Comparison of ENCODE assay signal across 14 cellular contexts in the genomic region with DNA sequence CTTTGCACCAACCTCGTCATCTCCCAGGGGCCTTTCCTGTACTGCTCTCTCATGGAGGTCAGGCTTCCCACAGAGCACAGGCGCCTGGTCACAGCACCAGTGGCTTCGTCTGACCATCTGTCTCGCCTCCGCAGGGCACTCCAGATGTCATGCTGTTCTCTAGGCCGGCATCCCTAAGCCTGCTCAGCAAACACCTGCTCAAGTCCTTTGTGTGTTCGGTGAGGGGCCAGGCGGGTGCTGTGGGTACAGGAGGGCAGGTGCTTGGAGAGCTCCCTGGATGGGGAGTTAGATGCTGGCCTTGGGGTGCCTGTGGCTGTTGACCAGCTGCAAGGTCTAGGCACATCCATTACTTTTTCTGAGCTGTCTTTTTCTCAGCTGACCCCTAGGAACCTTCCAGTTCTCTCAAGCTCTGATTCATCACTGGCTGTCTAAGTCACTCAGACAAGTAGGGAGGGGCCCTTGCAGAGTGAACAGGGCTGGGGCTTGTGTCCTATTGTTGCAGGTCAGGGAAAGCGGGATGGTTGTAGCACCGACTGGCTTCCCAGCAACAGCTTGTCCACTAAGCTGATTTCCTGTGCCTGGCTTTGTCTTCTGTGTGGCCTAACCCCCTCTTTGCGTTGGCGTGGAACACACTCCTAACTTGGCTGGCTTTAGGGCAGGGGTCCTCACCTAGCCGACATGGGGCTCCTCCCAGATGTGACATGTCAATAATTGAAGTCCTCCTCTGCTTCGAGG. TPM values are rescaled to one million over a fixed set of nuclear protein-coding genes. Genes with fewer than 3 reads are reported as not detected.
DNase-seq lines count a peak whose midpoint lies in the region; ATAC-seq and TF ChIP-seq lines count a peak whose summit lies in the region.
"Had no signal": no experiment of that assay in that cellular context is flagged by ENCODE, and none has a peak within 500 bp of the region (broad histone marks: within the 10 kb centered on the region; RNA-seq: fewer than 3 reads in every experiment).

No MANE protein-coding gene starts in this region.

- ATAC-seq in GM18498 (IDR thresholded peaks at IDR 0.05; ENCODE audit: unreplicated experiment) (no peak), upper lobe of left lung (ENCODE audit: low FRiP score in 2 of 2) (no peak)

- no peak for TF ChIP-seq EP300 in upper lobe of left lung (IDR thresholded peaks at IDR 0.05)

- no peaks in the 10 kb centered on the region for H3K9me3 ChIP-seq in upper lobe of left lung
- H3K9me3 ChIP-seq: psoas muscle had no signal

- TF ChIP-seq CTCF in upper lobe of left lung (IDR thresholded peaks at IDR 0.05): no peak

- H3K4me3 ChIP-seq in upper lobe of left lung: no peak overlapping the region
- H3K4me3 ChIP-seq: BLaER1 treated with 17β-estradiol and CSF1 and Interleukin-3, amounts not matched to agents 10 nM and 100 nM; psoas muscle had no signal

- no peak for TF ChIP-seq POLR2A in upper lobe of left lung (IDR thresholded peaks at IDR 0.05)

- DNase-seq in DMS153 treated with DMSO at 0.1 percent for 48 hours (lab: John Stamatoyannopoulos, UW; ENCODE audit: unreplicated experiment) (peak; percentile 25), NCI-H187 (lab: John Stamatoyannopoulos, UW) (peak; percentile 14 to 24), amniotic epithelial cell (ENCODE audit: low read depth) (peak; percentile 8), myocyte (ENCODE audit: low read depth) (peak; percentile 99), NOMO-1 (lab: John Stamatoyannopoulos, UW; ENCODE audit: unreplicated experiment in 2 of 2) (no peak), upper lobe of left lung (no peak)
- no peak for DNase-seq in activated CD4-positive, alpha-beta T cell treated with anti-CD3 and anti-CD28 coated beads for 4 hours
- DNase-seq: NCI-H2029 treated with DMSO at 0.1 percent for 48 hours; psoas muscle; stimulated activated CD4-positive, alpha-beta T cell treated with anti-CD3 and anti-CD28 coated beads, Interleukin-4, amount 100 ng/mL, for 24 hours; stimulated activated naive CD4-positive, alpha-beta T cell treated with Interleukin-2 at 50 U/mL for 16 hours had no signal

- H3K27ac ChIP-seq in upper lobe of left lung: no peak overlapping the region
- H3K27ac ChIP-seq: BLaER1 treated with 17β-estradiol and CSF1 and Interleukin-3, amounts not matched to agents 10 nM and 100 nM; psoas muscle had no signal

- H3K4me1 ChIP-seq in upper lobe of left lung: no peaks in the 10 kb centered on the region
- H3K4me1 ChIP-seq: BLaER1 treated with 17β-estradiol and CSF1 and Interleukin-3, amounts not matched to agents 10 nM and 100 nM; psoas muscle had no signal

- H3K36me3 ChIP-seq in upper lobe of left lung: no peaks in the 10 kb centered on the region

- 89 to 90% methylated on average over 13 to 14 of the region's 14 CpGs for WGBS in upper lobe of left lung, 2 donors

- no peaks in the 10 kb centered on the region for H3K27me3 ChIP-seq in upper lobe of left lung
- H3K27me3 ChIP-seq: BLaER1 treated with 17β-estradiol and CSF1 and Interleukin-3, amounts not matched to agents 10 nM and 100 nM had no signal

RNA-seq across cellular contexts. Expression of a gene that starts 9.2 kb away (rescaled TPM):
- total RNA-seq in myocyte (7.0 and 11.0 TPM in 2 replicates), upper lobe of left lung (100 to 1,000 TPM in 5 of 6 donors, 10 to 100 TPM in 1; 70.2 to 726 (median 229) TPM)
- polyA plus RNA-seq in myocyte (2012): 0.57 TPM
- total RNA-seq: activated naive CD4-positive, alpha-beta T cell treated with anti-CD3 and anti-CD28 coated beads, Interleukin-2, amount 50 U/mL, for 72 hours had no signal

RNA-seq across cellular contexts. Expression of a gene that starts 35.3 kb away (rescaled TPM):
- total RNA-seq in myocyte: 1.1 and 4.5 TPM in 2 replicates
- polyA plus RNA-seq in myocyte (2012): 0.78 TPM
- total RNA-seq in upper lobe of left lung: 1 to 10 TPM in 4 of 6 donors, under 1 TPM in 1, not detected in 1; 0.44 to 3.2 (median 1.8) TPM

RNA-seq across cellular contexts. Expression of a gene that starts 36.0 kb away (rescaled TPM):
- 51.0 and 62.8 TPM in 2 replicates for total RNA-seq in myocyte
- 90.5 TPM for polyA plus RNA-seq in myocyte (2012)
- total RNA-seq in upper lobe of left lung: 10 to 100 TPM; 21.0 to 52.1 (median 29.1) TPM

Comparison
In these comparisons a context has a peak if more than half of its experiments do, and no peak if none do; other contexts are left out.
1. DNase-seq: peak in DMS153 treated with DMSO at 0.1 percent for 48 hours (single experiment), NCI-H187 (2 of 2), amniotic epithelial cell (single experiment) and myocyte (single experiment); none in NOMO-1 (0 of 2), activated CD4-positive, alpha-beta T cell treated with anti-CD3 and anti-CD28 coated beads for 4 hours (0 of 2) and upper lobe of left lung (0 of 2).